In genomic region chr7:99415513-99416127, GRCh38 we compare ENCODE assay signal across 6 cellular contexts. TPM values are rescaled to one million over a fixed set of nuclear protein-coding genes. Genes with fewer than 3 reads are reported as not detected.
DNase-seq lines count a peak whose midpoint lies in the region; TF ChIP-seq lines count a peak whose summit lies in the region.
"Not testable (repeated sequence)": the region's sequence is repeated elsewhere in the genome, so short reads cannot be mapped to it uniquely, and the experiment has no call there.

No MANE protein-coding gene starts in this region.

- not testable (repeated sequence) for H3K27ac ChIP-seq in DOHH2 (ENCODE audit: low read depth, low read length); stomach

- H3K27me3 ChIP-seq in DOHH2 (ENCODE audit: control insufficient read depth, low read length); stomach: not testable (repeated sequence)

- peaks cover 93% of the 10 kb centered on the region for H3K36me3 ChIP-seq in DOHH2 (ENCODE audit: control insufficient read depth, low read length)
- H3K36me3 ChIP-seq in stomach: peaks cover 75 to 100% (median 100%) of the 10 kb centered on the region in 4 donors

- intact Hi-C loops in stomach (cut with DNase I; ENCODE audit: low total_unique reads): not testable (repeated sequence)

- H3K4me3 ChIP-seq in DOHH2 (ENCODE audit: low read length); choroid plexus epithelial cell (ENCODE audit: low read depth, low read length); stomach: not testable (repeated sequence)

- peaks cover 15% of the 10 kb centered on the region; the same call in 1 of the 2 replicates for H4K20me1 ChIP-seq in DOHH2 (ENCODE audit: control insufficient read depth, insufficient read depth, low read depth, low read length)

- not testable (repeated sequence) for TF ChIP-seq EP300 in stomach (IDR thresholded peaks at IDR 0.05)

- peaks cover 51% of the 10 kb centered on the region for H3K79me2 ChIP-seq in DOHH2 (ENCODE audit: control insufficient read depth, low read length)

- TF ChIP-seq CTCF in DOHH2 (IDR thresholded peaks at IDR 0.05; ENCODE audit: low read depth, low read length, poor library complexity, severe bottlenecking) (peak; percentile 61), choroid plexus epithelial cell (conservative IDR thresholded peaks at IDR 0.05; ENCODE audit: low read depth, low read length) (peak; percentile 70), stomach (IDR thresholded peaks at IDR 0.05) (peak in 5 of 7 experiments; percentile 26 to 75 (median 58))

- not testable (repeated sequence) for H3K4me1 ChIP-seq in DOHH2 (ENCODE audit: control insufficient read depth, low read length)
- peaks cover 0 to 14% (median 3%) of the 10 kb centered on the region in 4 donors for H3K4me1 ChIP-seq in stomach

- DNase-seq in NCI-H1092 (lab: John Stamatoyannopoulos, UW) (peak; percentile 22), T1000 (lab: John Stamatoyannopoulos, UW) (peak; percentile 21), choroid plexus epithelial cell (ENCODE audit: low read depth) (peak; percentile 80), kidney tubule cell (ENCODE audit: low spot score) (peak; percentile 65), stomach (peak; percentile 80)

- not testable (repeated sequence) for TF ChIP-seq POLR2A in stomach (IDR thresholded peaks at IDR 0.05)

- H3K9me3 ChIP-seq in DOHH2 (ENCODE audit: control insufficient read depth, insufficient read depth, low read length); stomach: not testable (repeated sequence)

- not testable (repeated sequence) for H3F3A ChIP-seq in DOHH2 (ENCODE audit: control insufficient read depth, insufficient read depth)

- 56 to 62% (median 59%) methylated on average over 17 of the region's 17 CpGs for WGBS in stomach, 5 donors

- H3K4me2 ChIP-seq in DOHH2 (ENCODE audit: low read length): not testable (repeated sequence)

- H3K9me2 ChIP-seq in DOHH2 (replicated peaks; ENCODE audit: control insufficient read depth, low read length): not testable (repeated sequence)

RNA-seq across cellular contexts. Expression of gene BUD31, which starts 6.9 kb away (rescaled TPM):
- 100 to 1,000 TPM in 1 of 5 donors, 10 to 100 TPM in 4; 58.0 to 122 (median 82.3) TPM for total RNA-seq in stomach
- 100 to 1,000 TPM; 127 to 155 (median 151) TPM for polyA plus RNA-seq in stomach

RNA-seq across cellular contexts. Expression of gene PDAP1, which starts 7.2 kb away (rescaled TPM):
- 10 to 100 TPM; 22.8 to 79.9 (median 32.3) TPM for total RNA-seq in stomach
- polyA plus RNA-seq in stomach: 100 to 1,000 TPM; 129 to 153 (median 133) TPM

RNA-seq across cellular contexts. Expression of gene PTCD1, which starts 23.0 kb away (rescaled TPM):
- 1 to 10 TPM in 4 of 5 donors, under 1 TPM in 1; 0.87 to 3.5 (median 2.7) TPM for total RNA-seq in stomach
- polyA plus RNA-seq in stomach: 1 to 10 TPM; 1.8 to 3.1 (median 2.0) TPM

RNA-seq across cellular contexts. Expression of gene CPSF4, which starts 23.1 kb away (rescaled TPM):
- 10 to 100 TPM in 4 of 5 donors, 1 to 10 TPM in 1; 4.5 to 43.8 (median 28.8) TPM for total RNA-seq in stomach
- 10 to 100 TPM; 24.9 to 31.3 (median 25.6) TPM for polyA plus RNA-seq in stomach

RNA-seq across cellular contexts. Expression of gene ARPC1B, which starts 41.1 kb away (rescaled TPM):
- 100 to 1,000 TPM in 3 of 5 donors, 10 to 100 TPM in 2; 25.1 to 229 (median 113) TPM for total RNA-seq in stomach
- 100 to 1,000 TPM in 2 of 3 donors, 10 to 100 TPM in 1; 89.9 to 196 (median 106) TPM for polyA plus RNA-seq in stomach

Comparison
In these comparisons a context has a peak if more than half of its experiments do, and no peak if none do; other contexts are left out.
1. DNase-seq: peak in every context shown above with its lines; median percentile 80 in choroid plexus epithelial cell; 80 in stomach; 65 in kidney tubule cell; 22 in NCI-H1092; 21 in T1000.